In genomic region chr6:32187009-32187709, GRCh38 we compare ENCODE assay signal across 8 cellular contexts. TPM values are rescaled to one million over a fixed set of nuclear protein-coding genes. Genes with fewer than 3 reads are reported as not detected.
DNase-seq lines count a peak whose midpoint lies in the region; ATAC-seq and TF ChIP-seq lines count a peak whose summit lies in the region.
"Had no signal": no experiment of that assay in that cellular context is flagged by ENCODE, and none has a peak within 500 bp of the region (broad histone marks: within the 10 kb centered on the region; RNA-seq: fewer than 3 reads in every experiment).

No MANE protein-coding gene starts in this region.

- no peak for ATAC-seq in HG03280 (IDR thresholded peaks at IDR 0.05; ENCODE audit: unreplicated experiment)
- ATAC-seq: sciatic nerve had no signal

- no peak overlapping the region for H3K4me3 ChIP-seq in HL-60 (replicated peaks; ENCODE audit: insufficient read depth, low read length)
- H3K4me3 ChIP-seq in adrenal gland, result no peak overlapping the region

- TF ChIP-seq POLR2A in adrenal gland (IDR thresholded peaks at IDR 0.05), result no peak

- H3K27me3 ChIP-seq in HL-60 (ENCODE audit: insufficient read depth, poor library complexity, severe bottlenecking) (no peaks in the 10 kb centered on the region), adrenal gland (no peaks in the 10 kb centered on the region)

- DNase-seq in HL-60 (ENCODE audit: low read depth in 1 of 2, low spot score in 1 of 2) (no peak), adrenal gland (no peak), posterior vena cava (ENCODE audit: low spot score) (peak; percentile 59), SW 1271 (lab: John Stamatoyannopoulos, UW) (no peak), EL (no peak)
- DNase-seq: activated CD4-positive, alpha-beta T cell treated with anti-CD3 and anti-CD28 coated beads, Interleukin-2, amount 50 U/mL, for 4 hours had no signal

- no peaks in the 10 kb centered on the region for H3K9me3 ChIP-seq in adrenal gland (replicated peaks in 1 of 3)

- TF ChIP-seq CTCF in HL-60 (IDR thresholded peaks at IDR 0.05; ENCODE audit: insufficient read depth, low read length) (no peak), adrenal gland (IDR thresholded peaks at IDR 0.05) (no peak)

- H3K27ac ChIP-seq in HL-60 (replicated peaks) (peak overlapping the region; percentile 43), adrenal gland (peak overlapping the region in 3 of 5 donors; percentile 69 to 94 (median 81))

- WGBS in adrenal gland, 4 donors, result 66 to 77% (median 71%) methylated on average over 11 to 12 of the region's 12 CpGs

- intact Hi-C loops in adrenal gland (cut with DNase I) (no loop called here), posterior vena cava (cut with DNase I) (no loop called here)

- peaks cover 16 to 39% of the 10 kb centered on the region in 2 donors for H3K4me1 ChIP-seq in adrenal gland (replicated peaks in 1 of 2)

- H3K36me3 ChIP-seq in adrenal gland (replicated peaks in 1 of 2), result peaks cover 0 to 37% of the 10 kb centered on the region in 2 donors

RNA-seq across cellular contexts. Expression of gene PBX2, which starts 2.8 kb away (rescaled TPM):
- total RNA-seq in adrenal gland, result 100 to 1,000 TPM in 1 of 8 donors, 10 to 100 TPM in 7; 37.4 to 109 (median 61.3) TPM
- 100 to 1,000 TPM in 1 of 3 donors, 10 to 100 TPM in 2; 46.6 to 211 (median 85.1) TPM for polyA plus RNA-seq in adrenal gland
- total RNA-seq in posterior vena cava, result 10 to 100 TPM; 49.4 to 53.1 TPM

RNA-seq across cellular contexts. Expression of gene AGER, which starts 3.1 kb away (rescaled TPM):
- total RNA-seq in adrenal gland, result 1 to 10 TPM in 7 of 8 donors, not detected in 1; 1.4 to 9.7 (median 2.7) TPM
- 10 to 100 TPM in 2 of 3 donors, 1 to 10 TPM in 1; 1.7 to 63.9 (median 18.1) TPM for polyA plus RNA-seq in adrenal gland
- total RNA-seq in posterior vena cava, result 1 to 10 TPM; 4.6 to 7.3 TPM

RNA-seq across cellular contexts. Expression of gene GPSM3, which starts 5.3 kb away (rescaled TPM):
- total RNA-seq in adrenal gland (10 to 100 TPM; 12.7 to 40.3 (median 19.2) TPM), posterior vena cava (10 to 100 TPM; 15.4 to 22.1 TPM)
- 10 to 100 TPM in 2 of 3 donors, 1 to 10 TPM in 1; 4.8 to 32.2 (median 15.9) TPM for polyA plus RNA-seq in adrenal gland

RNA-seq across cellular contexts. Expression of gene RNF5, which starts 9.0 kb away (rescaled TPM):
- total RNA-seq in adrenal gland (100 to 1,000 TPM in 6 of 8 donors, 10 to 100 TPM in 2; 90.6 to 146 (median 116) TPM), posterior vena cava (10 to 100 TPM; 43.2 to 46.7 TPM)
- 100 to 1,000 TPM in 1 of 3 donors, 10 to 100 TPM in 2; 47.2 to 120 (median 93.2) TPM for polyA plus RNA-seq in adrenal gland

RNA-seq across cellular contexts. Expression of gene AGPAT1, which starts 11.3 kb away (rescaled TPM):
- 10 to 100 TPM; 51.9 to 91.9 (median 70.2) TPM for total RNA-seq in adrenal gland
- polyA plus RNA-seq in adrenal gland, result 10 to 100 TPM; 63.5 to 75.8 (median 70.1) TPM
- 10 to 100 TPM; 42.0 to 53.3 TPM for total RNA-seq in posterior vena cava
